In genomic region chr18:61942072-61942471, GRCh38 we compare ENCODE assay signal across 20 cellular contexts. TPM values are rescaled to one million over a fixed set of nuclear protein-coding genes. Genes with fewer than 3 reads are reported as not detected.
DNase-seq lines count a peak whose midpoint lies in the region; ATAC-seq and TF ChIP-seq lines count a peak whose summit lies in the region.
"Had no signal": no experiment of that assay in that cellular context is flagged by ENCODE, and none has a peak within 500 bp of the region (broad histone marks: within the 10 kb centered on the region; RNA-seq: fewer than 3 reads in every experiment).

No MANE protein-coding gene starts in this region.

- H3K27me3 ChIP-seq in mammary epithelial cell (ENCODE audit: insufficient read depth, low read length), result no peaks in the 10 kb centered on the region
- H3K27me3 ChIP-seq in mesenchymal stem cell (ENCODE audit: control insufficient read depth in 1 of 2, insufficient read depth in 1 of 2, low read length in 2 of 2), result no peaks in the 10 kb centered on the region
- no peaks in the 10 kb centered on the region for H3K27me3 ChIP-seq in lower lobe of right lung (ENCODE audit: low read depth)
- H3K27me3 ChIP-seq in suprapubic skin, result no peaks in the 10 kb centered on the region

- peak overlapping the region; percentile 35 for H2AFZ ChIP-seq in mammary epithelial cell (ENCODE audit: low read depth, low read length)
- H2AFZ ChIP-seq in mesenchymal stem cell (ENCODE audit: low read depth, low read length), result no peak overlapping the region

- peaks cover 6% of the 10 kb centered on the region for H3K9me3 ChIP-seq in mammary epithelial cell (replicated peaks; ENCODE audit: insufficient read depth, low read length)
- H3K9me3 ChIP-seq in mesenchymal stem cell (ENCODE audit: control insufficient read depth, low read length), result no peaks in the 10 kb centered on the region
- H3K9me3 ChIP-seq in lower lobe of right lung, result no peaks in the 10 kb centered on the region
- H3K9me3 ChIP-seq in suprapubic skin, result no peaks in the 10 kb centered on the region
- H3K9me3 ChIP-seq: prostate gland had no signal

- H3K4me3 ChIP-seq in mammary epithelial cell (replicated peaks in 1 of 3; ENCODE audit: insufficient read depth in 1 of 3, low read depth in 2 of 3, low read length in 3 of 3) (no peak overlapping the region), mesenchymal stem cell (ENCODE audit: insufficient read depth in 1 of 2, low read depth in 1 of 2, low read length in 2 of 2) (no peak overlapping the region), lower lobe of right lung (no peak overlapping the region), suprapubic skin (no peak overlapping the region)
- H3K4me3 ChIP-seq: prostate gland, SK-N-MC had no signal

- no peak overlapping the region for H2BK5ac ChIP-seq in mesenchymal stem cell (ENCODE audit: low read depth, low read length, poor library complexity, severe bottlenecking)

- H3K27me3 Mint-ChIP-seq in MCF 10A (ENCODE audit: insufficient read depth, unreplicated experiment), result no peaks in the 10 kb centered on the region
- peaks cover 2 to 9% of the 10 kb centered on the region in 2 donors for H3K27me3 Mint-ChIP-seq in T-cell
- no peaks in the 10 kb centered on the region for H3K27me3 Mint-ChIP-seq in nephron progenitor cell (ENCODE audit: low read depth, poor library complexity)

- POLR2A ChIA-PET in MCF 10A (lab: Yijun Ruan, JAX), result interaction anchor here (0.5 to 1.8 kb wide), 5 partner anchors 9 to 383 kb away, joined by 3 to 7 read pairs (median 4); partner anchors contain the start of gene TNFRSF11A
- POLR2A ChIA-PET in T-cell (lab: Charles Lee), result interaction anchor here in 1 of 2 donors (0.6 kb wide), 1 partner anchor 13 kb away, joined by 3 read pairs; no protein-coding TSS in a partner anchor

- no peak overlapping the region for H3K18ac ChIP-seq in mesenchymal stem cell (ENCODE audit: low read depth in 1 of 2, low read length in 2 of 2)

- H2BK12ac ChIP-seq in mesenchymal stem cell (ENCODE audit: low read length in 2 of 2), result no peak overlapping the region

- DNase-seq in mammary epithelial cell, result no peak
- DNase-seq in MCF 10A (ENCODE audit: unreplicated experiment), result no peak
- DNase-seq in T-cell, result no peak
- DNase-seq in mesenchymal stem cell, result peak; percentile 18
- DNase-seq in lower lobe of right lung, result no peak
- no peak for DNase-seq in nephron progenitor cell
- no peak for DNase-seq in suprapubic skin (ENCODE audit: low spot score in 2 of 2)
- DNase-seq: activated CD8-positive, alpha-beta memory T cell treated with anti-CD3 and anti-CD28 coated beads, Interleukin-2, amount 10 ng/mL, durations not matched to agents 7 days and 5 days; DMS153; GDM1; H9; naive B cell; NCI-H2171 treated with DMSO at 0.1 percent for 48 hours; NCI-H526 treated with DMSO at 0.1 percent for 48 hours; RPMI8226 had no signal

- no peaks in the 10 kb centered on the region for H3K9me3 Mint-ChIP-seq in MCF 10A (ENCODE audit: unreplicated experiment)
- peaks cover 0 to 3% (median 3%) of the 10 kb centered on the region in 3 donors for H3K9me3 Mint-ChIP-seq in T-cell
- H3K9me3 Mint-ChIP-seq in nephron progenitor cell, result peaks cover 14% of the 10 kb centered on the region
- H3K9me3 Mint-ChIP-seq: H9 had no signal

- H3K27ac Mint-ChIP-seq in MCF 10A (ENCODE audit: low read depth, unreplicated experiment) (no peak overlapping the region), T-cell (peak overlapping the region; percentile 79 to 86), nephron progenitor cell (no peak overlapping the region)
- H3K27ac Mint-ChIP-seq: activated CD8-positive, alpha-beta memory T cell treated with anti-CD3 and anti-CD28 coated beads, Interleukin-2, amount 10 ng/mL, durations not matched to agents 7 days and 5 days; activated T-helper 2 cell treated with anti-CD3 and anti-CD28 coated beads, Interferon-gamma antibody, Interleukin-2, Interleukin-4, amounts not matched to agents 10 μg/mL and 5 μg/mL and 100 μg/mL, durations not matched to agents 14 hours and 24 hours and 36 hours; H9; memory B cell; naive B cell had no signal

- WGBS in mammary epithelial cell (ENCODE audit: low coverage, missing lambda C conversion rate), result 100% methylated on average over 1 of the region's 1 CpG
- 100% methylated on average over 1 of the region's 1 CpG for WGBS in mesenchymal stem cell
- 96% methylated on average over 1 of the region's 1 CpG for WGBS in suprapubic skin

- no peaks in the 10 kb centered on the region for H4K20me1 ChIP-seq in mammary epithelial cell (ENCODE audit: insufficient read depth, low read length)

- ATAC-seq in T-cell (replicated peaks in 1 of 4) (peak in 1 of 4 experiments; percentile 46), lower lobe of right lung (no peak)
- ATAC-seq: activated CD4-positive, CD25-positive, alpha-beta regulatory T cell treated with anti-CD3 and anti-CD28 coated beads, Interleukin-2, amount 50 U/mL, for 24 hours; activated CD8-positive, alpha-beta memory T cell treated with anti-CD3 and anti-CD28 coated beads, Interleukin-2, amount 10 ng/mL, durations not matched to agents 7 days and 5 days had no signal

- TF ChIP-seq EP300 in suprapubic skin (IDR thresholded peaks at IDR 0.05), result no peak

- no peak overlapping the region for H2BK15ac ChIP-seq in mesenchymal stem cell (ENCODE audit: low read depth, poor library complexity, severe bottlenecking)

- no peak overlapping the region for H3K27ac ChIP-seq in mammary epithelial cell (ENCODE audit: insufficient read depth, low read depth, low read length)
- H3K27ac ChIP-seq in mesenchymal stem cell (ENCODE audit: low read length, poor library complexity, severe bottlenecking), result no peak overlapping the region
- no peak overlapping the region for H3K27ac ChIP-seq in lower lobe of right lung
- H3K27ac ChIP-seq in suprapubic skin, result no peak overlapping the region
- H3K27ac ChIP-seq: prostate gland, SK-N-MC had no signal

- intact Hi-C loops in mammary epithelial cell (cut with micrococcal nuclease) (no loop called here), MCF 10A (cut with micrococcal nuclease) (no loop called here), lower lobe of right lung (cut with DNase I) (no loop called here)

- no peak overlapping the region for H3K23ac ChIP-seq in mesenchymal stem cell (ENCODE audit: low read length in 2 of 2)

- H3K4me2 ChIP-seq in mammary epithelial cell (ENCODE audit: insufficient read depth, low read depth, low read length), result no peak overlapping the region
- H3K4me2 ChIP-seq in mesenchymal stem cell (ENCODE audit: low read length, poor library complexity, severe bottlenecking), result no peak overlapping the region

- H3K36me3 ChIP-seq in mammary epithelial cell (ENCODE audit: insufficient read depth, low read length) (no peaks in the 10 kb centered on the region), mesenchymal stem cell (ENCODE audit: control insufficient read depth in 1 of 2, insufficient read depth in 2 of 2, low read depth in 1 of 2, low read length in 2 of 2) (no peaks in the 10 kb centered on the region), lower lobe of right lung (no peaks in the 10 kb centered on the region), suprapubic skin (no peaks in the 10 kb centered on the region)
- H3K36me3 ChIP-seq: prostate gland had no signal

- H3K4me3 Mint-ChIP-seq in MCF 10A (ENCODE audit: unreplicated experiment), result no peak overlapping the region
- peak overlapping the region in 2 of 3 donors; percentile 1 to 39 for H3K4me3 Mint-ChIP-seq in T-cell
- no peak overlapping the region for H3K4me3 Mint-ChIP-seq in nephron progenitor cell
- H3K4me3 Mint-ChIP-seq: activated CD8-positive, alpha-beta memory T cell treated with anti-CD3 and anti-CD28 coated beads, Interleukin-2, amount 10 ng/mL, durations not matched to agents 7 days and 5 days; H9; memory B cell; naive B cell had no signal

- no peak overlapping the region for H2BK120ac ChIP-seq in mesenchymal stem cell (ENCODE audit: low read depth, low read length)

- H3K14ac ChIP-seq in mesenchymal stem cell (ENCODE audit: low read length in 2 of 2), result no peak overlapping the region

- dilution Hi-C loops in mammary epithelial cell (cut with HindIII; ENCODE audit: low sequenced_read_pairs), result no loop called here

- H3K36me3 Mint-ChIP-seq in MCF 10A (ENCODE audit: insufficient read depth, unreplicated experiment) (no peaks in the 10 kb centered on the region), T-cell (no peaks in the 10 kb centered on the region), nephron progenitor cell (ENCODE audit: low read depth) (peaks cover 10% of the 10 kb centered on the region)
- H3K36me3 Mint-ChIP-seq: memory B cell, naive B cell had no signal

- peaks cover 15% of the 10 kb centered on the region for H3K4me1 ChIP-seq in mammary epithelial cell (ENCODE audit: insufficient read depth, low read length)
- H3K4me1 ChIP-seq in mesenchymal stem cell (ENCODE audit: control insufficient read depth, insufficient read depth, low read depth, low read length), result no peaks in the 10 kb centered on the region
- H3K4me1 ChIP-seq in lower lobe of right lung, result no peaks in the 10 kb centered on the region
- peaks cover 9% of the 10 kb centered on the region for H3K4me1 ChIP-seq in suprapubic skin
- H3K4me1 ChIP-seq: prostate gland had no signal

- no peak for TF ChIP-seq POLR2A in suprapubic skin (IDR thresholded peaks at IDR 0.05)

- H3K9ac ChIP-seq in mammary epithelial cell (ENCODE audit: insufficient read depth, low read length) (no peak overlapping the region), mesenchymal stem cell (ENCODE audit: low read length) (peak overlapping the region; percentile 9)

- CTCF ChIA-PET in mammary epithelial cell (lab: Charles Lee; ENCODE audit: low non-redundant PET) (interaction anchor here (0.6 kb wide), 1 partner anchor 12 kb away, joined by 5 read pairs; no protein-coding TSS in a partner anchor), MCF 10A (lab: Yijun Ruan, JAX) (interaction anchor here (0.6 to 2.2 kb wide), 3 partner anchors 11 to 1297 kb away, joined by 3 to 6 read pairs (median 4); no protein-coding TSS in a partner anchor), T-cell (lab: Charles Lee) (interaction anchor here (0.5 to 1.1 kb wide), 3 partner anchors 10 to 24 kb away, joined by 3 read pairs; no protein-coding TSS in a partner anchor)

- no peaks in the 10 kb centered on the region for H3K79me2 ChIP-seq in mammary epithelial cell (ENCODE audit: insufficient read depth, low read length)

- in situ Hi-C loops in mammary epithelial cell (cut with MboI; ENCODE audit: low sequenced_read_pairs in 2 of 2), result no loop called here

- peak overlapping the region in 1 of 2 experiments; percentile 41 for H3K4ac ChIP-seq in mesenchymal stem cell (ENCODE audit: low read depth in 1 of 2, low read length in 2 of 2)

- H2AK5ac ChIP-seq in mesenchymal stem cell (ENCODE audit: low read length, severe bottlenecking), result no peak overlapping the region

- no peak overlapping the region for H4K8ac ChIP-seq in mesenchymal stem cell (ENCODE audit: low read length)

- no peak for TF ChIP-seq CTCF in mammary epithelial cell (conservative IDR thresholded peaks at IDR 0.05 in 1 of 2, IDR thresholded peaks at IDR 0.05 in 1 of 2; ENCODE audit: extremely low read depth in 1 of 2, insufficient read depth in 1 of 2, low read depth in 1 of 2, low read length in 2 of 2)
- no peak for TF ChIP-seq CTCF in MCF 10A (IDR thresholded peaks at IDR 0.05; ENCODE audit: unreplicated experiment)
- TF ChIP-seq CTCF in lower lobe of right lung (IDR thresholded peaks at IDR 0.05), result no peak
- no peak for TF ChIP-seq CTCF in nephron progenitor cell (IDR thresholded peaks at IDR 0.05)
- TF ChIP-seq CTCF in suprapubic skin (IDR thresholded peaks at IDR 0.05), result no peak

- H3K4me1 Mint-ChIP-seq in MCF 10A (ENCODE audit: insufficient read depth, unreplicated experiment) (peaks cover 6% of the 10 kb centered on the region), T-cell (peaks cover 14 to 22% (median 22%) of the 10 kb centered on the region in 3 donors), nephron progenitor cell (peaks cover 35% of the 10 kb centered on the region)
- H3K4me1 Mint-ChIP-seq: memory B cell, naive B cell had no signal

- BruUV-seq in mammary epithelial cell (replicated peaks; lab: Mats Ljungman, UMichigan) (no TSS peak), MCF 10A (replicated peaks; lab: Mats Ljungman, UMichigan) (no TSS peak)

- H3K79me1 ChIP-seq in mesenchymal stem cell (replicated peaks; ENCODE audit: low read length, poor library complexity, severe bottlenecking), result no peaks in the 10 kb centered on the region

- no peak overlapping the region for H4K91ac ChIP-seq in mesenchymal stem cell (ENCODE audit: low read length)

RNA-seq across cellular contexts. Expression of gene RNF152, which starts 49.3 kb away (rescaled TPM):
- total RNA-seq in mammary epithelial cell, result 10 to 100 TPM; 27.3 to 51.3 TPM
- 14.0 TPM for polyA plus RNA-seq in mammary epithelial cell
- 30.8 TPM for polyA minus RNA-seq in mammary epithelial cell
- total RNA-seq in MCF 10A (2022), result 1.7 and 2.9 TPM in 2 replicates
- total RNA-seq in T-cell, result under 1 TPM; 0.23 to 0.78 (median 0.51) TPM
- 8.3 TPM for polyA plus RNA-seq in mesenchymal stem cell (2013, experiment 1 of 2)
- polyA plus RNA-seq in mesenchymal stem cell (2013, experiment 2 of 2), result 8.2 TPM
- total RNA-seq in lower lobe of right lung, result 13.4 TPM
- total RNA-seq in suprapubic skin, result 100 to 1,000 TPM in 2 of 4 donors, 10 to 100 TPM in 2; 49.3 to 143 (median 95.2) TPM

Comparison
In these comparisons a context has a peak if more than half of its experiments do, and no peak if none do; other contexts are left out.
1. H3K27ac Mint-ChIP-seq: peak in T-cell (2 of 2); none in MCF 10A (single experiment) and nephron progenitor cell (single experiment).
2. H3K4me3 Mint-ChIP-seq: peak in T-cell (2 of 3); none in MCF 10A (single experiment) and nephron progenitor cell (single experiment).